Comparison of ENCODE assay signal across 11 cellular contexts in the genomic region with DNA sequence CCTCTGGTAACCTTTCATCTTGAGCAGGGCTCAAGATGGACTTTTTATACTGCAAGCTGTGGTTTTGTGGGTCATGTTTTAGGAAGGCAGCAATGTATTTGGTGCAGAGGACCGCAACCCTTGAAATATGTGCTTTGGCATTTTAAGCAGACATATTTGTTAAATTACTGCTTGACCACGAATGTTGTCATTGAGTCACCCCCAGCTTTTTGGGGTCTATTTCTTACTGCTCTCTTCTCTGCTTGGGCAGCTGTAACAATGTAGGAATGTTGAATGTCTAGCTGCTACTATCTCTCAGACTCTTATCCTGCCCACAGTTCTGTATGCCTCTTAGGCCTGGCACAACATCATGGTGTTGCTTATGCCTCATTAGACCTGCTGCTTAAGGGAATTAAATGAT. TPM values are rescaled to one million over a fixed set of nuclear protein-coding genes. Genes with fewer than 3 reads are reported as not detected.
A peak's percentile ranks its signal among the peaks of the same experiment; 100 is the strongest.
DNase-seq lines count a peak whose midpoint lies in the region; ATAC-seq and TF ChIP-seq lines count a peak whose summit lies in the region.
"Had no signal": no experiment of that assay in that cellular context is flagged by ENCODE, and none has a peak within 500 bp of the region (broad histone marks: within the 10 kb centered on the region; RNA-seq: fewer than 3 reads in every experiment).

No MANE protein-coding gene starts in this region.

- no peak overlapping the region for H3K4me3 Mint-ChIP-seq in memory B cell
- no peak overlapping the region for H3K4me3 Mint-ChIP-seq in neural progenitor cell

- no peaks in the 10 kb centered on the region for H3K36me3 ChIP-seq in neural progenitor cell

- ATAC-seq in memory B cell (ENCODE audit: low read depth) (no peak), HG02885 (IDR thresholded peaks at IDR 0.05; ENCODE audit: poor library complexity, unreplicated experiment) (no peak)
- ATAC-seq: HepG2 had no signal

- no peak overlapping the region for H3K9ac ChIP-seq in neural progenitor cell

- no peak overlapping the region for H3K4me3 ChIP-seq in neural progenitor cell

- H3K36me3 Mint-ChIP-seq in memory B cell (no peaks in the 10 kb centered on the region), neural progenitor cell (peaks cover 7% of the 10 kb centered on the region)

- peak; percentile 88 for DNase-seq in Daoy (ENCODE audit: low read depth)
- peak; percentile 90 for DNase-seq in HS-5 (ENCODE audit: low read depth)
- peak; percentile 87 for DNase-seq in amniotic epithelial cell (ENCODE audit: low read depth)
- DNase-seq in memory B cell (ENCODE audit: low spot score in 2 of 2), result no peak
- DNase-seq in neural progenitor cell (ENCODE audit: low spot score), result no peak
- no peak for DNase-seq in hypothalamus (lab: John Stamatoyannopoulos, UW)
- no peak for DNase-seq in GM13977 (ENCODE audit: low spot score)
- DNase-seq: cortex of kidney; stimulated activated CD4-positive, alpha-beta T cell treated with anti-CD3 and anti-CD28 coated beads, Interleukin-2, amount 100 ng/mL, for 24 hours had no signal

- H3K27ac ChIP-seq in neural progenitor cell, result no peak overlapping the region

- H2AFZ ChIP-seq in neural progenitor cell (replicated peaks), result no peak overlapping the region

- in situ Hi-C loops in GM13977 (cut with MboI; ENCODE audit: low pct_unique_long_range_greater_than_20kb, low sequenced_read_pairs, unreplicated experiment), result loop anchor here (10.0 kb wide), 1 partner anchor 262 kb away; no protein-coding TSS in a partner anchor

- peaks cover 3% of the 10 kb centered on the region for H3F3A ChIP-seq in neural progenitor cell (ENCODE audit: low read depth)

- no peaks in the 10 kb centered on the region for H3K9me3 ChIP-seq in neural progenitor cell (ENCODE audit: low read depth)

- H3K27me3 Mint-ChIP-seq in memory B cell, result no peaks in the 10 kb centered on the region
- H3K27me3 Mint-ChIP-seq in neural progenitor cell (ENCODE audit: insufficient read depth, low read depth), result no peaks in the 10 kb centered on the region

- no peaks in the 10 kb centered on the region for H3K27me3 ChIP-seq in neural progenitor cell

- H3K79me2 ChIP-seq in neural progenitor cell (ENCODE audit: low read depth), result peaks cover 100% of the 10 kb centered on the region

- peaks cover 98% of the 10 kb centered on the region for H4K20me1 ChIP-seq in neural progenitor cell (ENCODE audit: low read depth)

- no peak for TF ChIP-seq CTCF in neural progenitor cell (IDR thresholded peaks at IDR 0.05)
- no peak for TF ChIP-seq CTCF in GM13977 (IDR thresholded peaks at IDR 0.05; ENCODE audit: extremely low read depth, insufficient read depth, missing control alignments)

- H3K9me3 Mint-ChIP-seq in memory B cell, result no peaks in the 10 kb centered on the region
- no peaks in the 10 kb centered on the region for H3K9me3 Mint-ChIP-seq in neural progenitor cell

- peaks cover 30% of the 10 kb centered on the region for H3K4me1 Mint-ChIP-seq in memory B cell
- H3K4me1 Mint-ChIP-seq in neural progenitor cell, result peaks cover 40% of the 10 kb centered on the region

- H3K4me1 ChIP-seq in neural progenitor cell, result peaks cover 28% of the 10 kb centered on the region

- no peak overlapping the region for H3K4me2 ChIP-seq in neural progenitor cell

- H3K27ac Mint-ChIP-seq in memory B cell (peak overlapping the region; percentile 63), neural progenitor cell (no peak overlapping the region)

RNA-seq across cellular contexts. Expression of gene RBPJ, which starts 6.0 kb away (rescaled TPM):
- total RNA-seq in Daoy (2014; rRNA removed; shearing (Covaris generic)), result 33.9 and 78.3 TPM in 2 replicates
- 105 and 120 TPM in 2 replicates for total RNA-seq in neural progenitor cell (ENCODE audit: low replicate concordance)

Comparison
In these comparisons a context has a peak if more than half of its experiments do, and no peak if none do; other contexts are left out.
1. DNase-seq: peak in Daoy (single experiment), HS-5 (single experiment) and amniotic epithelial cell (single experiment); none in memory B cell (0 of 2), neural progenitor cell (single experiment), hypothalamus (0 of 51) and GM13977 (single experiment).